Comparison of ENCODE assay signal across 11 cellular contexts in genomic region chr2:101745711-101746694, GRCh38. TPM values are rescaled to one million over a fixed set of nuclear protein-coding genes. Genes with fewer than 3 reads are reported as not detected.
DNase-seq lines count a peak whose midpoint lies in the region; ATAC-seq, FAIRE-seq and TF ChIP-seq lines count a peak whose summit lies in the region.
"Had no signal": no experiment of that assay in that cellular context is flagged by ENCODE, and none has a peak within 500 bp of the region (broad histone marks: within the 10 kb centered on the region; RNA-seq: fewer than 3 reads in every experiment).

No MANE protein-coding gene starts in this region.

- peak overlapping the region; percentile 69 for H3K27ac Mint-ChIP-seq in astrocyte (ENCODE audit: unreplicated experiment)

- peaks cover 7% of the 10 kb centered on the region; the same call in 1 of the 2 replicates for H4K20me1 ChIP-seq in HCT116 (ENCODE audit: insufficient read depth)
- peaks cover 72% of the 10 kb centered on the region for H4K20me1 ChIP-seq in astrocyte (ENCODE audit: insufficient read depth, low read length)
- H4K20me1 ChIP-seq in MM.1S (ENCODE audit: insufficient read depth, low read length) = no peaks in the 10 kb centered on the region

- peak overlapping the region; percentile 78 for H3K4me2 ChIP-seq in A549
- H3K4me2 ChIP-seq in HCT116 (ENCODE audit: low read length) = peak overlapping the region; percentile 43
- peak overlapping the region; percentile 72 for H3K4me2 ChIP-seq in astrocyte (ENCODE audit: low read length)
- no peak overlapping the region for H3K4me2 ChIP-seq in MM.1S (ENCODE audit: low read depth, low read length)

- H3K4me3 Mint-ChIP-seq in astrocyte (ENCODE audit: unreplicated experiment) = no peak overlapping the region

- H3K27me3 Mint-ChIP-seq in astrocyte (ENCODE audit: low read depth, unreplicated experiment) = no peaks in the 10 kb centered on the region

- intact Hi-C loops in HCT116 (cut with micrococcal nuclease) (no loop called here), left lung (cut with DNase I) (no loop called here)

- H3F3A ChIP-seq in MM.1S (ENCODE audit: insufficient read depth, low read length) = no peaks in the 10 kb centered on the region

- in situ Hi-C loops in HAP-1 (cut with MboI; ENCODE audit: low sequenced_read_pairs) = no loop called here

- DNase-seq in A549 (ENCODE audit: low read depth in 1 of 2, low spot score in 1 of 2) (no peak), HCT116 (ENCODE audit: low read depth, low spot score) (no peak), astrocyte (ENCODE audit: low read depth) (peak; percentile 79), left lung (no peak), MM.1S (no peak), HAP-1 (ENCODE audit: low spot score in 2 of 2) (no peak), SKM-1 treated with dmso at 0.1 percent for 144 hours (lab: John Stamatoyannopoulos, UW; ENCODE audit: unreplicated experiment) (no peak)
- DNase-seq: KBM-7; stimulated activated naive CD4-positive, alpha-beta T cell treated with Interleukin-2 at 50 U/mL for 16 hours had no signal

- no peak for TF ChIP-seq EP300 in A549 (IDR thresholded peaks at IDR 0.05)

- H3K9me3 ChIP-seq in A549 (no peaks in the 10 kb centered on the region), HCT116 (ENCODE audit: control insufficient read depth in 1 of 2, insufficient read depth in 1 of 2, low read depth in 1 of 2, low read length in 2 of 2) (no peaks in the 10 kb centered on the region), astrocyte (ENCODE audit: insufficient read depth, low read depth, low read length) (no peaks in the 10 kb centered on the region), left lung (no peaks in the 10 kb centered on the region), MM.1S (replicated peaks; ENCODE audit: insufficient read depth, low read length) (no peaks in the 10 kb centered on the region), HAP-1 (no peaks in the 10 kb centered on the region; the same call in 1 of the 2 replicates)

- no peaks in the 10 kb centered on the region for H3K9me2 ChIP-seq in HCT116 (ENCODE audit: insufficient read depth)
- no peaks in the 10 kb centered on the region for H3K9me2 ChIP-seq in MM.1S (replicated peaks; ENCODE audit: insufficient read depth, low read length)

- TF ChIP-seq RAD21 in A549 (conservative IDR thresholded peaks at IDR 0.05 in 1 of 2, IDR thresholded peaks at IDR 0.05 in 1 of 2) (no peak), HCT116 (IDR thresholded peaks at IDR 0.05; ENCODE audit: low read depth) (no peak)

- H3K79me2 ChIP-seq in HCT116 (ENCODE audit: insufficient read depth, low read length) = peaks cover 67% of the 10 kb centered on the region
- peaks cover 77% of the 10 kb centered on the region for H3K79me2 ChIP-seq in astrocyte (ENCODE audit: insufficient read depth, low read length)
- H3K79me2 ChIP-seq in MM.1S (ENCODE audit: low read length) = no peaks in the 10 kb centered on the region

- POLR2A ChIA-PET in A549 (lab: Yijun Ruan, JAX) (interaction anchor here (0.5 kb wide), 1 partner anchor 46 kb away, joined by 3 read pairs; no protein-coding TSS in a partner anchor), HCT116 (lab: Charles Lee) (no interaction called here)

- H3K36me3 Mint-ChIP-seq in astrocyte (ENCODE audit: low read depth, unreplicated experiment) = peaks cover 4% of the 10 kb centered on the region

- peak overlapping the region; percentile 78 to 84 for H3K27ac ChIP-seq in A549
- H3K27ac ChIP-seq in HCT116 (ENCODE audit: low read depth, low read length) = no peak overlapping the region
- H3K27ac ChIP-seq in astrocyte (ENCODE audit: low read depth, low read length) = peak overlapping the region; percentile 82
- H3K27ac ChIP-seq in left lung = peak overlapping the region in 1 of 2 donors; percentile 8
- no peak overlapping the region for H3K27ac ChIP-seq in MM.1S (ENCODE audit: low read length)

- peaks cover 66% of the 10 kb centered on the region for H3K4me1 Mint-ChIP-seq in astrocyte (ENCODE audit: low read depth, unreplicated experiment)

- RAD21 ChIA-PET in HCT116 (lab: Charles Lee; ENCODE audit: low non-redundant PET in 1 of 2, low total read pairs in 2 of 2, uncharacterized antibody in 2 of 2, unreplicated experiment in 2 of 2) = no interaction called here

- CTCF ChIA-PET in A549 (lab: Yijun Ruan, JAX) (interaction anchor here (0.6 to 2.2 kb wide), 8 partner anchors 9 to 396 kb away, joined by 3 to 10 read pairs (median 5); partner anchors contain the start of gene CREG2), HCT116 (lab: Charles Lee) (interaction anchor here (1.8 kb wide), 1 partner anchor 24 kb away, joined by 10 read pairs; no protein-coding TSS in a partner anchor)

- FAIRE-seq in A549 (lab: Jason Lieb, UNC) (no peak), astrocyte (lab: Jason Lieb, UNC) (peak; percentile 54)
- FAIRE-seq: colon had no signal

- no peaks in the 10 kb centered on the region for H3K36me3 ChIP-seq in HCT116 (ENCODE audit: control insufficient read depth in 1 of 2, insufficient read depth in 2 of 2, low read length in 2 of 2)
- no peaks in the 10 kb centered on the region for H3K36me3 ChIP-seq in astrocyte (ENCODE audit: insufficient read depth, low read length)
- H3K36me3 ChIP-seq in left lung = no peaks in the 10 kb centered on the region
- H3K36me3 ChIP-seq in MM.1S (replicated peaks; ENCODE audit: insufficient read depth, low read length) = no peaks in the 10 kb centered on the region
- no peaks in the 10 kb centered on the region for H3K36me3 ChIP-seq in HAP-1 (replicated peaks)

- H2AFZ ChIP-seq in HCT116 (ENCODE audit: low read depth, low read length, poor library complexity, severe bottlenecking) (no peak overlapping the region), astrocyte (ENCODE audit: low read depth, low read length) (no peak overlapping the region), MM.1S (ENCODE audit: low read length) (no peak overlapping the region)

- ATAC-seq in A549 = peak in 1 of 2 experiments; percentile 60; a peak in 2 of 6 replicates
- no peak for ATAC-seq in HCT116
- ATAC-seq in left lung = peak; percentile 51
- ATAC-seq in GM21717 (IDR thresholded peaks at IDR 0.05; ENCODE audit: unreplicated experiment) = no peak

- TF ChIP-seq POLR2A in A549 (IDR thresholded peaks at IDR 0.05; ENCODE audit: low read length) (no peak), HCT116 (IDR thresholded peaks at IDR 0.05; ENCODE audit: borderline replicate concordance, extremely low read depth, insufficient read depth, insufficient read length) (no peak)

- no peak for TF ChIP-seq CTCF in A549 (IDR thresholded peaks at IDR 0.05)
- TF ChIP-seq CTCF in HCT116 (IDR thresholded peaks at IDR 0.05 in 2 of 3, conservative IDR thresholded peaks at IDR 0.05 in 1 of 3; ENCODE audit: borderline replicate concordance in 1 of 3, insufficient read depth in 1 of 3, low read depth in 2 of 3, low read length in 2 of 3) = no peak
- no peak for TF ChIP-seq CTCF in astrocyte (IDR thresholded peaks at IDR 0.05; ENCODE audit: insufficient read depth, low read depth, low read length)
- TF ChIP-seq CTCF in left lung (IDR thresholded peaks at IDR 0.05) = no peak
- no peak for TF ChIP-seq CTCF in MM.1S (IDR thresholded peaks at IDR 0.05; ENCODE audit: low read length)

- BruUV-seq in HCT116 (replicated peaks; lab: Mats Ljungman, UMichigan) = no TSS peak

- WGBS in A549 (ENCODE audit: missing lambda C conversion rate) = 24% methylated on average over 4 of the region's 4 CpGs

- H3K9ac ChIP-seq in HCT116 (ENCODE audit: low read length) (no peak overlapping the region), astrocyte (ENCODE audit: low read length) (peak overlapping the region; percentile 59), MM.1S (ENCODE audit: low read length) (no peak overlapping the region)

- peaks cover 68% of the 10 kb centered on the region for H3K4me1 ChIP-seq in A549
- peaks cover 0 to 22% of the 10 kb centered on the region in 2 experiments; a peak in 2 of 4 replicates for H3K4me1 ChIP-seq in HCT116 (ENCODE audit: control insufficient read depth in 1 of 2, insufficient read depth in 2 of 2, low read length in 2 of 2)
- H3K4me1 ChIP-seq in astrocyte (ENCODE audit: insufficient read depth, low read length) = peaks cover 50% of the 10 kb centered on the region
- peaks cover 23 to 66% of the 10 kb centered on the region in 2 donors for H3K4me1 ChIP-seq in left lung
- H3K4me1 ChIP-seq in MM.1S (ENCODE audit: low read length) = peaks cover 2% of the 10 kb centered on the region; the same call in 1 of the 2 replicates
- H3K4me1 ChIP-seq in HAP-1 = peaks cover 19% of the 10 kb centered on the region

- no peaks in the 10 kb centered on the region for H3K9me3 Mint-ChIP-seq in astrocyte (ENCODE audit: unreplicated experiment)

- H3K27me3 ChIP-seq in HCT116 (ENCODE audit: insufficient read depth, low read length) (no peaks in the 10 kb centered on the region), astrocyte (ENCODE audit: insufficient read depth, low read length) (no peaks in the 10 kb centered on the region), left lung (no peaks in the 10 kb centered on the region), MM.1S (replicated peaks; ENCODE audit: insufficient read depth, low read length) (no peaks in the 10 kb centered on the region), HAP-1 (ENCODE audit: low read depth) (no peaks in the 10 kb centered on the region)

- H3K4me3 ChIP-seq in A549 = no peak overlapping the region
- H3K4me3 ChIP-seq in HCT116 (replicated peaks in 1 of 2; ENCODE audit: low read depth in 1 of 2, low read length in 2 of 2) = no peak overlapping the region
- H3K4me3 ChIP-seq in astrocyte (ENCODE audit: insufficient read depth, low read depth, low read length) = peak overlapping the region; percentile 8
- H3K4me3 ChIP-seq in left lung = no peak overlapping the region
- no peak overlapping the region for H3K4me3 ChIP-seq in MM.1S (ENCODE audit: low read length)
- no peak overlapping the region for H3K4me3 ChIP-seq in HAP-1

TF ChIP-seq in A549, 52 proteins besides CTCF, POLR2A, EP300 and RAD21:
- TF ChIP-seq SMC3 (IDR thresholded peaks at IDR 0.05) (no peak), FOSL2 (IDR thresholded peaks at IDR 0.05) (no peak), FOSL2 (CRISPR knock-in tag; IDR thresholded peaks at IDR 0.05) (peak; percentile 34; the same call in 1 of the 2 replicates), ESRRA (IDR thresholded peaks at IDR 0.05; ENCODE audit: borderline replicate concordance, low read length) (no peak)

TF ChIP-seq in HCT116, 20 proteins besides CTCF, POLR2A, EP300 and RAD21 (continues in another document):
- TF ChIP-seq YY1 (IDR thresholded peaks at IDR 0.05; ENCODE audit: extremely low read depth, insufficient replicate concordance, low read depth, low read length) (no peak), FOSL1 (IDR thresholded peaks at IDR 0.05; ENCODE audit: low read depth) (0 out of 2 replicates have a peak, but pooled peaks have one; percentile 28)

RNA-seq across cellular contexts. Expression of gene MAP4K4, which starts 48.5 kb away (rescaled TPM):
- polyA plus RNA-seq in A549 (2011; rRNA removed) = 82.2 and 91.4 TPM in 2 replicates
- polyA plus RNA-seq in A549 (2012; cell fraction: cytosol; rRNA removed) = 34.1 and 37.0 TPM in 2 replicates
- polyA plus RNA-seq in A549 (2012; cell fraction: nucleus; rRNA removed) = 34.7 and 47.6 TPM in 2 replicates
- polyA plus RNA-seq in A549 (2017; fragmentation: RNase III; extraction: RNeasy Plus Mini Kit Qiagen cat#74134 plus additional on column Dnase treatment) = 60.8 to 69.6 TPM (median 61.9 TPM) in 3 replicates
- polyA minus RNA-seq in A549 (2011; rRNA and poly(A)+ RNA removed) = 122 and 124 TPM in 2 replicates
- 62.3 TPM for total RNA-seq in HCT116 (2021; ENCODE audit: unreplicated experiment)
- polyA plus RNA-seq in HCT116 (2012) = 36.3 and 44.3 TPM in 2 replicates
- 204 and 231 TPM in 2 replicates for total RNA-seq in astrocyte
- 10 to 100 TPM; 80.2 to 83.4 TPM for total RNA-seq in left lung

Comparison
In these comparisons a context has a peak if more than half of its experiments do, and no peak if none do; other contexts are left out.
1. H3K27ac ChIP-seq: peak in A549 (2 of 2) and astrocyte (single experiment); none in HCT116 (single experiment) and MM.1S (single experiment).